In genomic region chr9:129606161-129607025, GRCh38 we compare ENCODE assay signal across 12 cellular contexts. TPM values are rescaled to one million over a fixed set of nuclear protein-coding genes. Genes with fewer than 3 reads are reported as not detected.
DNase-seq lines count a peak whose midpoint lies in the region; ATAC-seq and TF ChIP-seq lines count a peak whose summit lies in the region.
"Had no signal": no experiment of that assay in that cellular context is flagged by ENCODE, and none has a peak within 500 bp of the region (broad histone marks: within the 10 kb centered on the region; RNA-seq: fewer than 3 reads in every experiment).

No MANE protein-coding gene starts in this region.

- 44 to 63% (median 55%) methylated on average over 10 to 15 of the region's 15 CpGs for WGBS in heart left ventricle, 4 donors
- WGBS in ovary, 3 donors = 58 to 62% (median 58%) methylated on average over 15 of the region's 15 CpGs
- 76 to 78% methylated on average over 15 of the region's 15 CpGs for WGBS in lower leg skin, 2 donors

- intact Hi-C loops in heart left ventricle (cut with DNase I) (loop anchor here in 9 of 10 donors (1.0 to 10.0 kb wide), 10 partner anchors 109 to 286 kb away; no protein-coding TSS in a partner anchor), Right ventricle myocardium superior (cut with DNase I) (no loop called here), left ventricle myocardium superior (cut with micrococcal nuclease) (no loop called here), ovary (cut with DNase I) (loop anchor here (5.0 to 10.0 kb wide), 8 partner anchors 52 to 432 kb away; partner anchors contain the start of gene IER5L (in 1 of the 4)), lower leg skin (cut with DNase I; ENCODE audit: low total_unique reads) (loop anchor here (10.0 kb wide), 1 partner anchor 432 kb away; the partner anchor contains the start of gene IER5L)

- TF ChIP-seq POLR2A in heart left ventricle (IDR thresholded peaks at IDR 0.05) (peak in 1 of 2 donors; percentile 11), ovary (IDR thresholded peaks at IDR 0.05) (no peak), lower leg skin (IDR thresholded peaks at IDR 0.05) (no peak)

- no peak overlapping the region for H3K4me3 ChIP-seq in heart left ventricle
- H3K4me3 ChIP-seq in ovary = no peak overlapping the region
- no peak overlapping the region for H3K4me3 ChIP-seq in lower leg skin (ENCODE audit: low read depth, poor library complexity, severe bottlenecking)

- H3K27me3 Mint-ChIP-seq in WTC11 (ENCODE audit: low read depth) = peaks cover 9% of the 10 kb centered on the region

- H3K4me3 Mint-ChIP-seq in WTC11 = no peak overlapping the region

- H3K27ac Mint-ChIP-seq in WTC11 = no peak overlapping the region

- CTCF ChIA-PET in WTC11 (lab: Charles Lee) = interaction anchor here (0.8 to 5.1 kb wide), 11 partner anchors 10 to 467 kb away, joined by 3 to 35 read pairs (median 3); partner anchors contain the start of gene C9orf50

- H3K36me3 ChIP-seq in heart left ventricle = no peaks in the 10 kb centered on the region
- no peaks in the 10 kb centered on the region for H3K36me3 ChIP-seq in ovary

- POLR2A ChIA-PET in WTC11 (lab: Charles Lee) = interaction anchor here (1.1 kb wide), 1 partner anchor 10 kb away, joined by 4 read pairs; no protein-coding TSS in a partner anchor

- H3K9me3 Mint-ChIP-seq in WTC11 = no peaks in the 10 kb centered on the region
- H3K9me3 Mint-ChIP-seq: activated naive CD4-positive, alpha-beta T cell treated with anti-CD3 and anti-CD28 coated beads, Interleukin-2, amount 50 U/mL, for 72 hours had no signal

- no peaks in the 10 kb centered on the region for H3K9me3 ChIP-seq in heart left ventricle
- H3K9me3 ChIP-seq in ovary = no peaks in the 10 kb centered on the region

- H3K27ac ChIP-seq in heart left ventricle = peak overlapping the region; percentile 66 to 98 (median 78)
- peak overlapping the region; percentile 49 to 56 for H3K27ac ChIP-seq in ovary

- TF ChIP-seq CTCF in heart left ventricle (IDR thresholded peaks at IDR 0.05) (no peak), ovary (IDR thresholded peaks at IDR 0.05) (no peak), lower leg skin (IDR thresholded peaks at IDR 0.05) (no peak), WTC11 (IDR thresholded peaks at IDR 0.05) (no peak)

- H3K4me1 ChIP-seq in heart left ventricle = peaks cover 0 to 53% (median 40%) of the 10 kb centered on the region in 12 donors
- H3K4me1 ChIP-seq in ovary (ENCODE audit: insufficient read depth) = peaks cover 16% of the 10 kb centered on the region

- H3K36me3 Mint-ChIP-seq in WTC11 = no peaks in the 10 kb centered on the region
- H3K36me3 Mint-ChIP-seq: activated naive CD4-positive, alpha-beta T cell treated with anti-CD3 and anti-CD28 coated beads, Interleukin-2, amount 50 U/mL, for 72 hours had no signal

- peak in 2 of 4 donors; percentile 6 to 35 for ATAC-seq in heart left ventricle
- ATAC-seq in Right ventricle myocardium superior (ENCODE audit: poor library complexity) = no peak
- peak; percentile 18 for ATAC-seq in left ventricle myocardium superior
- ATAC-seq in HG02759 (IDR thresholded peaks at IDR 0.05; ENCODE audit: unreplicated experiment) = no peak
- ATAC-seq in WTC11 = no peak
- ATAC-seq: activated CD4-positive, CD25-positive, alpha-beta regulatory T cell treated with anti-CD3 and anti-CD28 coated beads, Interleukin-2, amount 50 U/mL, for 24 hours had no signal

- H3K4me1 Mint-ChIP-seq in WTC11 = peaks cover 48% of the 10 kb centered on the region

- H3K27me3 ChIP-seq in heart left ventricle (no peaks in the 10 kb centered on the region), ovary (no peaks in the 10 kb centered on the region)

- DNase-seq in heart left ventricle = peak in 4 of 5 donors; percentile 45 to 79 (median 69)
- no peak for DNase-seq in Right ventricle myocardium superior
- DNase-seq in left ventricle myocardium superior = peak; percentile 59
- no peak for DNase-seq in ovary
- no peak for DNase-seq in NCI-H2107 (lab: John Stamatoyannopoulos, UW)
- no peak for DNase-seq in lower leg skin (ENCODE audit: low spot score in 2 of 2)
- no peak for DNase-seq in WTC11 (ENCODE audit: low spot score)
- DNase-seq: NCI-H187, PC-3 had no signal

- no peak for TF ChIP-seq EP300 in ovary (IDR thresholded peaks at IDR 0.05)

TF ChIP-seq in WTC11, 78 proteins besides CTCF, POLR2A, EP300 and RAD21 (continues in another document):
- no peak for TF ChIP-seq GTF2I (CRISPR knock-in tag; conservative IDR thresholded peaks at IDR 0.05)
- TF ChIP-seq TEAD4 (CRISPR knock-in tag; IDR thresholded peaks at IDR 0.05) = no peak
- TF ChIP-seq ZNF425 (CRISPR knock-in tag; conservative IDR thresholded peaks at IDR 0.05) = no peak
- no peak for TF ChIP-seq MAX (CRISPR knock-in tag; IDR thresholded peaks at IDR 0.05)
- TF ChIP-seq NFATC4 (CRISPR knock-in tag; IDR thresholded peaks at IDR 0.05) = no peak
- TF ChIP-seq ZNF423 (CRISPR knock-in tag; IDR thresholded peaks at IDR 0.05) = no peak
- no peak for TF ChIP-seq ATF6 (CRISPR knock-in tag; IDR thresholded peaks at IDR 0.05)
- TF ChIP-seq NR2C2 (CRISPR knock-in tag; IDR thresholded peaks at IDR 0.05) = no peak
- no peak for TF ChIP-seq EMX1 (CRISPR knock-in tag; IDR thresholded peaks at IDR 0.05)
- no peak for TF ChIP-seq USF1 (CRISPR knock-in tag; IDR thresholded peaks at IDR 0.05)

RNA-seq across cellular contexts. Expression of gene C9orf50, which starts 14.5 kb away (rescaled TPM):
- total RNA-seq in heart left ventricle (not detected), Right ventricle myocardium superior (not detected), left ventricle myocardium superior (not detected), ovary (1 to 10 TPM in 1 of 7 donors, under 1 TPM in 1, not detected in 5; 0.30 to 1.1 TPM), lower leg skin (not detected), WTC11 (2021) (0.11 TPM in 1 of 3 replicates, not detected in the others)
- polyA plus RNA-seq in heart left ventricle (not detected), ovary (under 1 TPM in 1 of 2 donors, not detected in 1; 0.07 TPM)
- total RNA-seq: PC-3 had no signal

RNA-seq across cellular contexts. Expression of gene NTMT1, which starts 19.6 kb away (rescaled TPM):
- total RNA-seq in heart left ventricle (10 to 100 TPM; 39.0 to 76.7 (median 56.0) TPM), Right ventricle myocardium superior (66.7 TPM), left ventricle myocardium superior (66.5 TPM), ovary (10 to 100 TPM; 11.9 to 29.7 (median 25.3) TPM), lower leg skin (10 to 100 TPM; 19.7 to 31.0 (median 25.7) TPM), WTC11 (2021) (55.4 to 71.1 TPM (median 58.1 TPM) in 3 replicates)
- polyA plus RNA-seq in heart left ventricle (100 to 1,000 TPM in 1 of 2 donors, 10 to 100 TPM in 1; 87.7 to 111 TPM), ovary (10 to 100 TPM; 11.7 to 33.1 TPM)

RNA-seq across cellular contexts. Expression of gene ASB6, which starts 35.6 kb away (rescaled TPM):
- 10 to 100 TPM in 5 of 9 donors, 1 to 10 TPM in 4; 7.5 to 22.5 (median 10.3) TPM for total RNA-seq in heart left ventricle
- 10 to 100 TPM in 1 of 2 donors, 1 to 10 TPM in 1; 8.2 to 17.2 TPM for polyA plus RNA-seq in heart left ventricle
- 7.9 TPM for total RNA-seq in Right ventricle myocardium superior
- 9.7 TPM for total RNA-seq in left ventricle myocardium superior
- total RNA-seq in ovary = 10 to 100 TPM; 11.3 to 20.1 (median 17.3) TPM
- polyA plus RNA-seq in ovary = 10 to 100 TPM in 1 of 2 donors, 1 to 10 TPM in 1; 6.3 to 11.6 TPM
- 10 to 100 TPM; 33.0 to 46.9 (median 40.1) TPM for total RNA-seq in lower leg skin
- 19.3 to 20.0 TPM (median 19.7 TPM) in 3 replicates for total RNA-seq in WTC11 (2021)

RNA-seq across cellular contexts. Expression of gene PRRX2, which starts 59.1 kb away (rescaled TPM):
- total RNA-seq in heart left ventricle (1 to 10 TPM in 3 of 9 donors, under 1 TPM in 5, not detected in 1; 0.22 to 1.5 (median 0.84) TPM), Right ventricle myocardium superior (0.89 TPM), left ventricle myocardium superior (0.20 TPM), ovary (1 to 10 TPM in 4 of 7 donors, under 1 TPM in 3; 0.20 to 4.0 (median 1.4) TPM), lower leg skin (10 to 100 TPM; 10.7 to 24.1 (median 16.6) TPM), WTC11 (2021) (6.9 to 10.7 TPM (median 8.2 TPM) in 3 replicates)
- polyA plus RNA-seq in heart left ventricle (under 1 TPM; 0.65 to 0.83 TPM), ovary (under 1 TPM; 0.33 to 0.77 TPM)

Comparison
In these comparisons a context has a peak if more than half of its experiments do, and no peak if none do; other contexts are left out.
1. DNase-seq: peak in heart left ventricle (4 of 5) and left ventricle myocardium superior (single experiment); none in Right ventricle myocardium superior (single experiment), ovary (0 of 5), NCI-H2107 (single experiment), lower leg skin (0 of 2) and WTC11 (single experiment).
2. intact Hi-C loops: an anchor here in heart left ventricle (1.0 to 10.0 kb wide), ovary (5.0 to 10.0 kb wide) and lower leg skin (10.0 kb wide); none called in Right ventricle myocardium superior and left ventricle myocardium superior.